Comparison of ENCODE assay signal across 9 cellular contexts in genomic region chr14:35384386-35385041, GRCh38.
DNase-seq lines count a peak whose midpoint lies in the region; ATAC-seq and TF ChIP-seq lines count a peak whose summit lies in the region.
"Had no signal": no experiment of that assay in that cellular context is flagged by ENCODE, and none has a peak within 500 bp of the region (broad histone marks: within the 10 kb centered on the region; RNA-seq: fewer than 3 reads in every experiment).

No MANE protein-coding gene starts in this region.

- peak overlapping the region; percentile 78 for H3K27ac Mint-ChIP-seq in nephron progenitor cell

- peak; percentile 39 for DNase-seq in DMS79 treated with DMSO at 0.1 percent for 48 hours (lab: John Stamatoyannopoulos, UW)
- no peak for DNase-seq in DMS79 (lab: John Stamatoyannopoulos, UW)
- DNase-seq in fibroblast of pulmonary artery (ENCODE audit: low read depth), result peak; percentile 96
- no peak for DNase-seq in nephron progenitor cell
- no peak for DNase-seq in activated CD8-positive, alpha-beta memory T cell treated with anti-CD3 and anti-CD28 coated beads, Interleukin-2, amount 50 U/mL, for 4 hours
- DNase-seq in NCI-H2029 treated with DMSO at 0.1 percent for 48 hours (lab: John Stamatoyannopoulos, UW), result no peak
- no peak for DNase-seq in RKO (ENCODE audit: low spot score)

- peaks cover 13% of the 10 kb centered on the region for H3K27me3 Mint-ChIP-seq in nephron progenitor cell (ENCODE audit: low read depth, poor library complexity)

- no peaks in the 10 kb centered on the region for H3K36me3 Mint-ChIP-seq in nephron progenitor cell (ENCODE audit: low read depth)

- no peaks in the 10 kb centered on the region for H3K9me3 Mint-ChIP-seq in nephron progenitor cell

- no peak overlapping the region for H3K4me3 Mint-ChIP-seq in nephron progenitor cell

- no peak for ATAC-seq in HG02840 (IDR thresholded peaks at IDR 0.05; ENCODE audit: low FRiP score, unreplicated experiment)
- ATAC-seq: activated CD4-positive, CD25-positive, alpha-beta regulatory T cell treated with anti-CD3 and anti-CD28 coated beads, Interleukin-2, amount 50 U/mL, for 24 hours had no signal

- TF ChIP-seq CTCF in fibroblast of pulmonary artery (IDR thresholded peaks at IDR 0.05; ENCODE audit: low read length, missing control alignments) (peak; percentile 35), nephron progenitor cell (IDR thresholded peaks at IDR 0.05) (no peak)

- peaks cover 46% of the 10 kb centered on the region for H3K4me1 Mint-ChIP-seq in nephron progenitor cell

- no peak overlapping the region for H3K4me3 ChIP-seq in fibroblast of pulmonary artery (replicated peaks; ENCODE audit: low read depth, low read length)

Comparison
In these comparisons a context has a peak if more than half of its experiments do, and no peak if none do; other contexts are left out.
1. DNase-seq: peak in DMS79 treated with DMSO at 0.1 percent for 48 hours (single experiment) and fibroblast of pulmonary artery (single experiment); none in DMS79 (single experiment), nephron progenitor cell (single experiment), activated CD8-positive, alpha-beta memory T cell treated with anti-CD3 and anti-CD28 coated beads, Interleukin-2, amount 50 U/mL, for 4 hours (single experiment), NCI-H2029 treated with DMSO at 0.1 percent for 48 hours (single experiment) and RKO (single experiment).